11 cellular contexts compared by ENCODE assay signal in genomic region chr3:15063238-15063637, GRCh38. TPM values are rescaled to one million over a fixed set of nuclear protein-coding genes. Genes with fewer than 3 reads are reported as not detected.
A peak's percentile ranks its signal among the peaks of the same experiment; 100 is the strongest.
DNase-seq lines count a peak whose midpoint lies in the region; ATAC-seq and TF ChIP-seq lines count a peak whose summit lies in the region.
"Had no signal": no experiment of that assay in that cellular context is flagged by ENCODE, and none has a peak within 500 bp of the region (broad histone marks: within the 10 kb centered on the region; RNA-seq: fewer than 3 reads in every experiment).

No MANE protein-coding gene starts in this region.

- no peaks in the 10 kb centered on the region for H3K27me3 ChIP-seq in heart left ventricle
- H3K27me3 ChIP-seq in skeletal muscle satellite cell (ENCODE audit: control insufficient read depth, insufficient read depth, low read length) = no peaks in the 10 kb centered on the region
- no peaks in the 10 kb centered on the region for H3K27me3 ChIP-seq in stomach
- H3K27me3 ChIP-seq: gastroesophageal sphincter, MG63, suprapubic skin had no signal

- no peaks in the 10 kb centered on the region for H3K9me2 ChIP-seq in OCI-LY7 (ENCODE audit: insufficient read depth, low read length)

- H3K27ac Mint-ChIP-seq in T-helper 1 cell treated with Interleukin-12 subunit alpha and Interleukin-12 subunit beta and Interleukin-4 antibody, amounts not matched to agents 30 μg/mL and 1 μg/mL, for 36 hours = no peak overlapping the region

- H3K4me1 ChIP-seq in OCI-LY7 (ENCODE audit: insufficient read depth, low read length, poor library complexity, severe bottlenecking) (peaks cover 16% of the 10 kb centered on the region), heart left ventricle (peaks cover 0 to 24% (median 15%) of the 10 kb centered on the region in 12 donors), skeletal muscle satellite cell (ENCODE audit: control insufficient read depth, insufficient read depth, low read length) (peaks cover 17% of the 10 kb centered on the region), stomach (peaks cover 14 to 23% (median 20%) of the 10 kb centered on the region in 4 donors)

- no peak for TF ChIP-seq EP300 in stomach (IDR thresholded peaks at IDR 0.05)

- peak in 3 of 4 donors; percentile 9 to 66 (median 60) for ATAC-seq in heart left ventricle
- ATAC-seq: gastroesophageal sphincter had no signal

- H3K4me3 ChIP-seq in OCI-LY7 (ENCODE audit: low read depth, low read length, poor library complexity, severe bottlenecking) (peak overlapping the region; percentile 96), heart left ventricle (peak overlapping the region in 8 of 12 donors; percentile 69 to 90 (median 76)), skeletal muscle satellite cell (ENCODE audit: low read length) (no peak overlapping the region), stomach (peak overlapping the region in 2 of 4 donors; percentile 92 to 97)

- DNase-seq in T-helper 1 cell (no peak), OCI-LY7 (ENCODE audit: low spot score) (no peak), heart left ventricle (peak in 1 of 5 donors; percentile 37), stomach (no peak), T1000 (lab: John Stamatoyannopoulos, UW) (no peak)
- DNase-seq in activated CD4-positive, CD25-positive, alpha-beta regulatory T cell treated with anti-CD3 and anti-CD28 coated beads, Interleukin-2, amount 50 U/mL, for 72 hours = no peak
- DNase-seq: MG63 had no signal

- CTCF ChIA-PET in OCI-LY7 (lab: Charles Lee; ENCODE audit: unreplicated experiment) = interaction anchor here (0.6 kb wide), 1 partner anchor 8 kb away, joined by 3 read pairs; no protein-coding TSS in a partner anchor

- no peaks in the 10 kb centered on the region for H3K9me3 ChIP-seq in OCI-LY7 (ENCODE audit: low read length)
- no peaks in the 10 kb centered on the region for H3K9me3 ChIP-seq in heart left ventricle
- no peaks in the 10 kb centered on the region for H3K9me3 ChIP-seq in skeletal muscle satellite cell (replicated peaks; ENCODE audit: low read length)
- no peaks in the 10 kb centered on the region for H3K9me3 ChIP-seq in stomach
- H3K9me3 ChIP-seq: gastroesophageal sphincter, MG63, suprapubic skin had no signal

- no peak overlapping the region for H3K27ac ChIP-seq in OCI-LY7 (ENCODE audit: low read depth, low read length, poor library complexity, severe bottlenecking)
- H3K27ac ChIP-seq in heart left ventricle = peak overlapping the region in 11 of 12 donors; percentile 8 to 93 (median 59)
- H3K27ac ChIP-seq in stomach = no peak overlapping the region
- H3K27ac ChIP-seq: suprapubic skin had no signal

- H3K36me3 ChIP-seq in OCI-LY7 (ENCODE audit: insufficient read depth, low read length) = peaks cover 46% of the 10 kb centered on the region
- H3K36me3 ChIP-seq in heart left ventricle = peaks cover 0 to 22% (median 12%) of the 10 kb centered on the region in 9 donors
- H3K36me3 ChIP-seq in skeletal muscle satellite cell (ENCODE audit: insufficient read depth, low read length) = peaks cover 10% of the 10 kb centered on the region
- peaks cover 8 to 15% (median 13%) of the 10 kb centered on the region in 4 donors for H3K36me3 ChIP-seq in stomach

- H3K4me1 Mint-ChIP-seq in T-helper 1 cell treated with Interleukin-12 subunit alpha and Interleukin-12 subunit beta and Interleukin-4 antibody, amounts not matched to agents 30 μg/mL and 1 μg/mL, for 36 hours (ENCODE audit: low read depth) = peaks cover 24% of the 10 kb centered on the region

- no peak for TF ChIP-seq CTCF in OCI-LY7 (conservative IDR thresholded peaks at IDR 0.05; ENCODE audit: low read length)
- no peak for TF ChIP-seq CTCF in heart left ventricle (IDR thresholded peaks at IDR 0.05)
- no peak for TF ChIP-seq CTCF in stomach (IDR thresholded peaks at IDR 0.05)

- H3K4me2 ChIP-seq in OCI-LY7 (ENCODE audit: low read length) (peak overlapping the region; percentile 77), skeletal muscle satellite cell (ENCODE audit: low read length) (peak overlapping the region; percentile 84)

- 60 to 75% (median 69%) methylated on average over 4 of the region's 4 CpGs for WGBS in heart left ventricle, 4 donors
- 52 to 81% (median 60%) methylated on average over 4 of the region's 4 CpGs for WGBS in stomach, 5 donors

- H3K4me3 Mint-ChIP-seq in T-helper 1 cell treated with Interleukin-12 subunit alpha and Interleukin-12 subunit beta and Interleukin-4 antibody, amounts not matched to agents 30 μg/mL and 1 μg/mL, for 36 hours = peak overlapping the region; percentile 93

- H3K36me3 Mint-ChIP-seq in T-helper 1 cell treated with Interleukin-12 subunit alpha and Interleukin-12 subunit beta and Interleukin-4 antibody, amounts not matched to agents 30 μg/mL and 1 μg/mL, for 36 hours (ENCODE audit: low read depth) = peaks cover 11% of the 10 kb centered on the region

- H3K27me3 Mint-ChIP-seq in T-helper 1 cell treated with Interleukin-12 subunit alpha and Interleukin-12 subunit beta and Interleukin-4 antibody, amounts not matched to agents 30 μg/mL and 1 μg/mL, for 36 hours (ENCODE audit: low read depth) = no peaks in the 10 kb centered on the region

- H4K20me1 ChIP-seq in OCI-LY7 (ENCODE audit: insufficient read depth, low read length) = 0 out of 2 replicates have a peak, but pooled peaks cover 5% of the 10 kb centered on the region

- intact Hi-C loops in OCI-LY7 (cut with micrococcal nuclease; ENCODE audit: unreplicated experiment) = no loop called here
- intact Hi-C loops in heart left ventricle (cut with DNase I) = loop anchor here in 1 of 10 donors (10.0 kb wide), 1 partner anchor 138 kb away; no protein-coding TSS in a partner anchor
- intact Hi-C loops in stomach (cut with DNase I; ENCODE audit: low total_unique reads) = no loop called here

- TF ChIP-seq POLR2A in heart left ventricle (IDR thresholded peaks at IDR 0.05) (no peak), stomach (IDR thresholded peaks at IDR 0.05) (no peak)

- no TSS peak for BruUV-seq in OCI-LY7 (replicated peaks; lab: Mats Ljungman, UMichigan)

- POLR2A ChIA-PET in OCI-LY7 (lab: Charles Lee) = no interaction called here

- peaks cover 43% of the 10 kb centered on the region for H3K79me2 ChIP-seq in OCI-LY7 (ENCODE audit: insufficient read depth, low read depth, low read length)

- no peaks in the 10 kb centered on the region for H3K9me3 Mint-ChIP-seq in T-helper 1 cell treated with Interleukin-12 subunit alpha and Interleukin-12 subunit beta and Interleukin-4 antibody, amounts not matched to agents 30 μg/mL and 1 μg/mL, for 36 hours

- no peak overlapping the region for H2AFZ ChIP-seq in OCI-LY7 (ENCODE audit: low read length)

- H3K9ac ChIP-seq in skeletal muscle satellite cell (ENCODE audit: low read depth, low read length) = no peak overlapping the region

RNA-seq across cellular contexts. Expression of gene MRPS25, which starts 1.9 kb away (rescaled TPM):
- 44.5 and 53.6 TPM in 2 replicates for total RNA-seq in OCI-LY7 (2014; rRNA removed; shearing (Covaris generic))
- total RNA-seq in OCI-LY7 (2022) (111 and 129 TPM in 2 replicates), heart left ventricle (100 to 1,000 TPM in 3 of 9 donors, 10 to 100 TPM in 6; 80.9 to 133 (median 88.8) TPM), stomach (100 to 1,000 TPM in 1 of 5 donors, 10 to 100 TPM in 4; 13.9 to 126 (median 24.9) TPM)
- polyA plus RNA-seq in heart left ventricle (100 to 1,000 TPM; 117 to 173 TPM), stomach (10 to 100 TPM; 17.7 to 51.9 (median 38.3) TPM)
- 23.3 and 24.0 TPM in 2 replicates for total RNA-seq in skeletal muscle satellite cell (2012; rRNA removed)

RNA-seq across cellular contexts. Expression of gene RBSN, which starts 35.7 kb away (rescaled TPM):
- total RNA-seq in OCI-LY7 (2014; rRNA removed; shearing (Covaris generic)) = 13.3 and 20.6 TPM in 2 replicates
- total RNA-seq in OCI-LY7 (2022) = 21.4 and 22.5 TPM in 2 replicates
- 10 to 100 TPM; 17.9 to 24.1 (median 21.6) TPM for total RNA-seq in heart left ventricle
- 10 to 100 TPM in 1 of 2 donors, 1 to 10 TPM in 1; 5.1 to 17.5 TPM for polyA plus RNA-seq in heart left ventricle
- 14.4 and 15.3 TPM in 2 replicates for total RNA-seq in skeletal muscle satellite cell (2012; rRNA removed)
- 100 to 1,000 TPM in 1 of 5 donors, 10 to 100 TPM in 3, 1 to 10 TPM in 1; 4.3 to 127 (median 26.6) TPM for total RNA-seq in stomach
- polyA plus RNA-seq in stomach = 1 to 10 TPM; 5.9 to 8.5 (median 7.9) TPM

Comparison
In these comparisons a context has a peak if more than half of its experiments do, and no peak if none do; other contexts are left out.
1. H3K27ac ChIP-seq: peak in heart left ventricle (11 of 12); none in OCI-LY7 (single experiment) and stomach (0 of 5).